In genomic region chr3:72539856-72540255, GRCh38 we compare ENCODE assay signal across 20 cellular contexts.
DNase-seq lines count a peak whose midpoint lies in the region; ATAC-seq and TF ChIP-seq lines count a peak whose summit lies in the region.
"Had no signal": no experiment of that assay in that cellular context is flagged by ENCODE, and none has a peak within 500 bp of the region (broad histone marks: within the 10 kb centered on the region; RNA-seq: fewer than 3 reads in every experiment).

No MANE protein-coding gene starts in this region.

- ATAC-seq in stimulated activated effector memory CD8-positive, alpha-beta T cell treated with anti-CD3 and anti-CD28 coated beads, Interleukin-12 subunit alpha, Interleukin-12 subunit beta, amount 100 ng/mL, for 72 hours: no peak
- ATAC-seq in HG03442 (IDR thresholded peaks at IDR 0.05; ENCODE audit: unreplicated experiment) (no peak), GM19328 (IDR thresholded peaks at IDR 0.05; ENCODE audit: unreplicated experiment) (no peak)

- H3K4me3 Mint-ChIP-seq in stimulated activated effector memory CD8-positive, alpha-beta T cell treated with anti-CD3 and anti-CD28 coated beads, Interleukin-12 subunit alpha, Interleukin-12 subunit beta, amount 100 ng/mL, for 72 hours: no peak overlapping the region
- H3K4me3 Mint-ChIP-seq: CD4-positive, CD25-positive, alpha-beta regulatory T cell; CD8-positive, alpha-beta memory T cell had no signal

- DNase-seq in OCI-M1 (lab: John Stamatoyannopoulos, UW) (peak; percentile 11), fibroblast of villous mesenchyme (ENCODE audit: low read depth) (no peak), NCI-H128 (lab: John Stamatoyannopoulos, UW; ENCODE audit: unreplicated experiment) (no peak), NCI-H82 (lab: John Stamatoyannopoulos, UW) (no peak)
- no peak for DNase-seq in stimulated activated effector memory CD8-positive, alpha-beta T cell treated with anti-CD3 and anti-CD28 coated beads, Interleukin-12 subunit alpha, Interleukin-12 subunit beta, amount 100 ng/mL, for 72 hours (ENCODE audit: low spot score in 2 of 2)
- DNase-seq: ACHN; BE2C; C1 segment of cervical spinal cord; CD4-positive, CD25-positive, alpha-beta regulatory T cell; CD8-positive, alpha-beta memory T cell; COR-L47; DMS 273 treated with DMSO at 0.1 percent for 48 hours; DMS53; DND-41; EL; GM23248; HCEC 1CT; KG1 had no signal

- H3K9me3 Mint-ChIP-seq in stimulated activated effector memory CD8-positive, alpha-beta T cell treated with anti-CD3 and anti-CD28 coated beads, Interleukin-12 subunit alpha, Interleukin-12 subunit beta, amount 100 ng/mL, for 72 hours: no peaks in the 10 kb centered on the region
- H3K9me3 Mint-ChIP-seq: CD8-positive, alpha-beta memory T cell had no signal

- H3K4me3 ChIP-seq in fibroblast of villous mesenchyme (ENCODE audit: low read depth, low read length): no peak overlapping the region
- H3K4me3 ChIP-seq: GM23248 had no signal

- peak overlapping the region; percentile 40 for H3K27ac Mint-ChIP-seq in stimulated activated effector memory CD8-positive, alpha-beta T cell treated with anti-CD3 and anti-CD28 coated beads, Interleukin-12 subunit alpha, Interleukin-12 subunit beta, amount 100 ng/mL, for 72 hours
- H3K27ac Mint-ChIP-seq: CD4-positive, CD25-positive, alpha-beta regulatory T cell; CD8-positive, alpha-beta memory T cell had no signal

- H3K4me1 Mint-ChIP-seq in stimulated activated effector memory CD8-positive, alpha-beta T cell treated with anti-CD3 and anti-CD28 coated beads, Interleukin-12 subunit alpha, Interleukin-12 subunit beta, amount 100 ng/mL, for 72 hours: peaks cover 25% of the 10 kb centered on the region
- H3K4me1 Mint-ChIP-seq: CD8-positive, alpha-beta memory T cell had no signal

- no peaks in the 10 kb centered on the region for H3K36me3 Mint-ChIP-seq in stimulated activated effector memory CD8-positive, alpha-beta T cell treated with anti-CD3 and anti-CD28 coated beads, Interleukin-12 subunit alpha, Interleukin-12 subunit beta, amount 100 ng/mL, for 72 hours
- H3K36me3 Mint-ChIP-seq: CD4-positive, CD25-positive, alpha-beta regulatory T cell; CD8-positive, alpha-beta memory T cell had no signal

- TF ChIP-seq CTCF in fibroblast of villous mesenchyme (IDR thresholded peaks at IDR 0.05; ENCODE audit: insufficient read depth, low read depth, low read length): peak; percentile 10
